In the genomic region with DNA sequence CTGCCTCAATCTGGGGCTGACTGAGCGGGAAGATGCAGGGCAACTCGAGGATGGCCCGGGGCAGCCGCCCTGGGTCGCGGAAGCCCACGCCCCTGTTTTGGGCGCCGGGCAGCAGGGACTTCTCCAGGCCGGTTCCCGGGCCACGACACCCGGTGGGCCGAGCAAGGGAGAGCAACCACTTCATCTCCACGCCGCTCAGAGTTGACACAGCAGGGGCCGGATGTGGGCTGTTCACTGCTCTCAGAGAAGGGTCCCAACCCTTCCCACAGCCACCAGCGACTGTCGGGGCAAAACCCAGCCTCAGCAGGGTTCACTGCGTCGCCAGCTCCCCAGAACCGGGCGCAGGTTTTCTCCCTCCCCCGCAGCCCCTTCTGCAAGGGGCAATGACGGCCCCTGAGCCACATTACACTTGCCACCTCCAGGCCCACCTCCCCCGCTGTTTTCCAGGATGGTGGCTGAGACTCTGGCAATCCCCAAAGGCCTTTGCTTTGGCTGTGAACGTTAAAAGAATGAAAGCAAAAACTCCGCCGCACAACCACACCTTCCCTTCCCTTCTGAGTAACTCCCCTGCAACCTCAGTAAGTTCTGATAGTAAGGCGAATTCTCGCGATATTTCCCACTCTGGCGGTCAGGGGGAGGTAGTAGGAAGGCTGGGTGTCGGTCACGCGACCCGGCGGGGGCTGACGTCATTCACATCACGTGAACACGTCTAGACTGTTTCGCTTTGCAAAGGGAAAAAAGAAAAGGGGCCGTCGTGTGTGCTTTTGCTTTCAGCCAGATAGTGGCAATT, we compare ENCODE assay signal across 8 cellular contexts. TPM values are rescaled to one million over a fixed set of nuclear protein-coding genes. Genes with fewer than 3 reads are reported as not detected.
DNase-seq lines count a peak whose midpoint lies in the region; ATAC-seq lines count a peak whose summit lies in the region.

No MANE protein-coding gene starts in this region.

- H3K27ac ChIP-seq in epithelial cell of prostate = peak overlapping the region; percentile 99

- ATAC-seq in GM21528 (IDR thresholded peaks at IDR 0.05; ENCODE audit: low FRiP score, unreplicated experiment) = peak; percentile 68

- peak; percentile 82 for DNase-seq in DMS114 treated with DMSO at 0.1 percent for 48 hours (lab: John Stamatoyannopoulos, UW; ENCODE audit: unreplicated experiment)
- DNase-seq in HuH-7.5 (ENCODE audit: low spot score) = peak; percentile 84
- peak; percentile 99 for DNase-seq in OCI-M1 (lab: John Stamatoyannopoulos, UW)
- DNase-seq in activated T-cell treated with anti-CD3 and anti-CD28 coated beads, Interleukin-2, amount 50 U/mL, for 1 hour = peak; percentile 95
- peak; percentile 98 for DNase-seq in epithelial cell of prostate (ENCODE audit: low read depth, low spot score)
- peak; percentile 94 to 98 for DNase-seq in stimulated activated CD8-positive, alpha-beta memory T cell treated with anti-CD3 and anti-CD28 coated beads, Interleukin-2, amount 100 ng/mL, for 48 hours (ENCODE audit: low read depth in 2 of 2)

- H3K9me3 ChIP-seq in mononuclear cell (ENCODE audit: low read depth, low read length) = no peaks in the 10 kb centered on the region

- H3K27me3 ChIP-seq in mononuclear cell (ENCODE audit: insufficient read depth, low read length) = no peaks in the 10 kb centered on the region

- peaks cover 16% of the 10 kb centered on the region for H3K4me1 ChIP-seq in mononuclear cell (ENCODE audit: insufficient read depth, low read length)

- peak overlapping the region; percentile 77 for H3K4me3 ChIP-seq in mononuclear cell (ENCODE audit: low read length)

RNA-seq across cellular contexts. Expression of a gene that starts 0.7 kb away (rescaled TPM):
- total RNA-seq in mononuclear cell = 58.6 TPM

Comparison
In these comparisons a context has a peak if more than half of its experiments do, and no peak if none do; other contexts are left out.
1. Peak in every context shown above with its lines: DNase-seq, ATAC-seq, H3K4me3 ChIP-seq and H3K27ac ChIP-seq.